Comparison of ENCODE assay signal across 26 cellular contexts in the genomic region with DNA sequence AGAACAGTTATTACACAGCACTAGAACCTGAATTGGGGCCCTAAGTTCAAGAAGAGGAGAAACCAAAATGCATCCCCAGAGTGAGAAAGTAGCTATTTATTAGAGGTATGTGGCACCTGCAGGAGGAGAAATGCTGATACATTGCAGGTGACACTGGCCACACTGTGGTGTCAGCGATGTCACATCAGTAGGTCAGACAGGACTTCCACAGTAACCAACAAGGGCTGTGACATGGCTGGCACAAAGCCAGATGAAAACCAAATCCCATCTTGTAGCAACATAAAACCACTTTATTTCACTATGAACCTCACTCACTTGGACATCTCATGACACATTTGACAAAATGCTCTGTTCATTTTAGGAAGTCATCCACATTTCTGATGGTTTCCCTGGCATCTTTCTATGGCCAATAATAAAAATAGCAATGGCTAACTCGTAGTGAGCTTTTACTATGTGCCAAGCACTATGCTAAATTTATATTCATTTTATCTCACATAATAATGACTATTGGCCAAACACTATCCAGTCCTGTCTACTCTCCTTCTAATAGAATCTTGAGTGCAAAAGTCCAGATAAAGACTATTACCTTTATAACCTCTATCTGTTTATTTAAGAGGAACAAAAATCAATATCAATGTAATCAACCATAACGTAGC.
"Had no signal": no experiment of that assay in that cellular context is flagged by ENCODE, and none has a peak within 500 bp of the region (broad histone marks: within the 10 kb centered on the region; RNA-seq: fewer than 3 reads in every experiment).

No MANE protein-coding gene starts in this region.

- H3K4me1 ChIP-seq: breast epithelium, colonic mucosa, esophagus squamous epithelium, lower lobe of right lung, stomach, thyroid gland, upper lobe of left lung, vagina had no signal

- H3K27me3 ChIP-seq: breast epithelium, colonic mucosa, esophagus squamous epithelium, heart right ventricle, stomach, thyroid gland, upper lobe of left lung, vagina had no signal

- H3K27ac ChIP-seq: breast epithelium, colonic mucosa, epithelial cell of prostate, esophagus squamous epithelium, heart right ventricle, lower lobe of right lung, skin epidermis, stomach, thyroid gland, upper lobe of left lung, vagina had no signal

- DNase-seq: activated CD4-positive, alpha-beta T cell treated with anti-CD3 and anti-CD28 coated beads, Interleukin-2, amount 50 U/mL, for 1 hour; activated CD8-positive, alpha-beta T cell treated with anti-CD3 and anti-CD28 coated beads for 36 hours; activated naive CD4-positive, alpha-beta T cell; activated T-cell treated with anti-CD3 and anti-CD28 coated beads, Interleukin-2, amount 50 U/mL, for 72 hours; colonic mucosa; effector CD8-positive, alpha-beta T cell; esophagus squamous epithelium; foreskin melanocyte; heart right ventricle; lower lobe of right lung; mesenchymal stem cell; natural killer cell; stimulated activated CD4-positive, alpha-beta T cell treated with anti-CD3 and anti-CD28 coated beads, Interleukin-4, amount 100 ng/mL, for 4 hours; stimulated activated CD8-positive, alpha-beta memory T cell treated with anti-CD3 and anti-CD28 coated beads, Interleukin-4, amount 100 ng/mL, for 48 hours; stomach; T-helper 17 cell; T1000; thyroid gland; upper lobe of left lung had no signal

- ATAC-seq: activated CD8-positive, alpha-beta T cell treated with anti-CD3 and anti-CD28 coated beads for 36 hours; activated naive CD4-positive, alpha-beta T cell treated with anti-CD3 and anti-CD28 coated beads, Interleukin-2, amount 50 U/mL, for 72 hours; activated T-cell treated with anti-CD3 and anti-CD28 coated beads, Interleukin-2, amount 50 U/mL, for 72 hours; heart right ventricle; lower lobe of right lung; natural killer cell; sciatic nerve; stimulated activated memory B cell treated with anti-CD40 and anti-IgM and Interleukin-4, amounts not matched to agents 10 μg/mL and 1 μg/mL and 100 μg/mL, for 72 hours; T-helper 17 cell had no signal

- H3K36me3 ChIP-seq: breast epithelium, colonic mucosa, esophagus squamous epithelium, heart right ventricle, lower lobe of right lung, stomach, thyroid gland, upper lobe of left lung, vagina had no signal

- H3K4me3 ChIP-seq: breast epithelium, colonic mucosa, esophagus squamous epithelium, heart right ventricle, lower lobe of right lung, skin epidermis, stomach, thyroid gland, upper lobe of left lung, vagina had no signal

- H3K9me3 ChIP-seq: breast epithelium, colonic mucosa, esophagus squamous epithelium, lower lobe of right lung, stomach, thyroid gland, upper lobe of left lung, vagina had no signal
